In the genomic region with DNA sequence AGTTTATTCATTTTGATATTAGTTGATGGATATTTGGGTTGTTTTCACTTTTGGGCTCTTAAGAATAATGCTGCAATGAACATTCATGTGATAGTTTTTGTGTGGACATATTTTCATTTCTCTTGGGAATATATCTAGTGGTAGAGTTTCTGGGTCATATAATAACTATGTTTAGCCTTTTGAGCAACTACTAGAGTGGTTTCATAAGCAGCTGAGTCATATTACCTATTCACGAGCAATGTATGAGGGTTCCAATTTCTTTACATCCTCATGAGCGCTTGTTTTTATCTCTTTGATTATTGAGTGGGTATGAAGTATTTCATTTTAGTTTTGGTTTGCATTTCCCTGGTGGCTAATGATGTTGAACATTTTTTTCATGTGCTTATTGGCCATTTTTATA, we compare ENCODE assay signal across 25 cellular contexts.
A peak's percentile ranks its signal among the peaks of the same experiment; 100 is the strongest.
DNase-seq lines count a peak whose midpoint lies in the region; ATAC-seq, FAIRE-seq and TF ChIP-seq lines count a peak whose summit lies in the region.
"Had no signal": no experiment of that assay in that cellular context is flagged by ENCODE, and none has a peak within 500 bp of the region (broad histone marks: within the 10 kb centered on the region; RNA-seq: fewer than 3 reads in every experiment).

No MANE protein-coding gene starts in this region.

- no peak overlapping the region for H3K4me2 ChIP-seq in GM12878 (ENCODE audit: control insufficient read depth, insufficient read depth)
- H3K4me2 ChIP-seq: A549 had no signal

- BruUV-seq in GM12878 (replicated peaks; lab: Mats Ljungman, UMichigan): no TSS peak

- 21% methylated on average over 2 of the region's 2 CpGs for WGBS in GM12878 (ENCODE audit: insufficient coverage, insufficient replicate concordance, low lambda C conversion rate, missing lambda C conversion rate)

- no peaks in the 10 kb centered on the region for H3K4me1 Mint-ChIP-seq in activated CD4-positive, alpha-beta T cell treated with anti-CD3 and anti-CD28 coated beads, Interleukin-2, amount 10 ng/mL, durations not matched to agents 24 days and 14 days
- H3K4me1 Mint-ChIP-seq: B cell; CD8-positive, alpha-beta memory T cell had no signal

- TF ChIP-seq POLR2A in GM12878 (IDR thresholded peaks at IDR 0.05; ENCODE audit: low read depth, low read length) (no peak), GM18505 (IDR thresholded peaks at IDR 0.05; ENCODE audit: borderline replicate concordance, extremely low read depth, insufficient read depth, insufficient read length) (no peak)

- H3K27ac ChIP-seq in GM12878 (ENCODE audit: control insufficient read depth, insufficient read depth): no peak overlapping the region
- H3K27ac ChIP-seq: A549, heart right ventricle, prostate gland, upper lobe of left lung had no signal

- CTCF ChIA-PET in GM12878 (lab: Yijun Ruan, JAX): no interaction called here

- no peaks in the 10 kb centered on the region for H3K9me3 Mint-ChIP-seq in activated CD4-positive, alpha-beta T cell treated with anti-CD3 and anti-CD28 coated beads, Interleukin-2, amount 10 ng/mL, durations not matched to agents 24 days and 14 days

- intact Hi-C loops in GM12878 (cut with micrococcal nuclease; ENCODE audit: unreplicated experiment): no loop called here
- intact Hi-C loops in activated CD4-positive, alpha-beta T cell treated with anti-CD3 and anti-CD28 coated beads, Interleukin-2, amount 10 ng/mL, durations not matched to agents 24 days and 14 days (cut with micrococcal nuclease): no loop called here
- intact Hi-C loops in head of caudate nucleus (cut with DNase I): no loop called here

- H3K36me3 ChIP-seq in GM12878 (ENCODE audit: control insufficient read depth in 2 of 2, insufficient read depth in 2 of 2, low read length in 1 of 2): no peaks in the 10 kb centered on the region
- H3K36me3 ChIP-seq: heart right ventricle, prostate gland, upper lobe of left lung had no signal

- no peaks in the 10 kb centered on the region for H3K36me3 Mint-ChIP-seq in activated CD4-positive, alpha-beta T cell treated with anti-CD3 and anti-CD28 coated beads, Interleukin-2, amount 10 ng/mL, durations not matched to agents 24 days and 14 days (ENCODE audit: low read depth)
- H3K36me3 Mint-ChIP-seq: CD8-positive, alpha-beta memory T cell; naive B cell had no signal

- no peaks in the 10 kb centered on the region for H3K79me2 ChIP-seq in GM12878 (ENCODE audit: control insufficient read depth, insufficient read depth, low read length)

- no peak overlapping the region for H2AFZ ChIP-seq in GM12878 (ENCODE audit: control insufficient read depth, low read depth, low read length)

- SMC1A ChIA-PET in GM12878 (lab: Charles Lee; ENCODE audit: uncharacterized antibody, unreplicated experiment): no interaction called here

- H3K9ac ChIP-seq in GM12878 (ENCODE audit: control insufficient read depth, insufficient read depth, low read length): no peak overlapping the region

- no peaks in the 10 kb centered on the region for H3K27me3 Mint-ChIP-seq in activated CD4-positive, alpha-beta T cell treated with anti-CD3 and anti-CD28 coated beads, Interleukin-2, amount 10 ng/mL, durations not matched to agents 24 days and 14 days
- H3K27me3 Mint-ChIP-seq: B cell; CD8-positive, alpha-beta memory T cell; dendritic cell treated with granulocyte-macrophage colony-stimulating factor and Interleukin-4, amounts not matched to agents 40 ng/mL and 50 ng/mL, for 4 days; naive B cell had no signal

- no peak overlapping the region for H3K27ac Mint-ChIP-seq in activated CD4-positive, alpha-beta T cell treated with anti-CD3 and anti-CD28 coated beads, Interleukin-2, amount 10 ng/mL, durations not matched to agents 24 days and 14 days
- H3K27ac Mint-ChIP-seq: B cell; CD8-positive, alpha-beta memory T cell; dendritic cell treated with granulocyte-macrophage colony-stimulating factor and Interleukin-4, amounts not matched to agents 40 ng/mL and 50 ng/mL, for 4 days had no signal

- no peak for TF ChIP-seq RAD21 in GM12878 (IDR thresholded peaks at IDR 0.05; ENCODE audit: insufficient read depth, low read depth, low read length)

- in situ Hi-C loops in GM12878 (cut with MboI): no loop called here

- TF ChIP-seq CTCF in GM12878 (IDR thresholded peaks at IDR 0.05 in 2 of 3, conservative IDR thresholded peaks at IDR 0.05 in 1 of 3; ENCODE audit: control insufficient read depth in 2 of 3, extremely low read depth in 1 of 3, insufficient read depth in 1 of 3, low read depth in 3 of 3, low read length in 3 of 3) (no peak), fibroblast of pulmonary artery (IDR thresholded peaks at IDR 0.05; ENCODE audit: low read length, missing control alignments) (no peak)

- no peak overlapping the region for H3K4me3 Mint-ChIP-seq in activated CD4-positive, alpha-beta T cell treated with anti-CD3 and anti-CD28 coated beads, Interleukin-2, amount 10 ng/mL, durations not matched to agents 24 days and 14 days
- H3K4me3 Mint-ChIP-seq: B cell; CD8-positive, alpha-beta memory T cell; dendritic cell treated with granulocyte-macrophage colony-stimulating factor and Interleukin-4, amounts not matched to agents 40 ng/mL and 50 ng/mL, for 4 days; naive B cell had no signal

- POLR2A ChIA-PET in GM12878 (lab: Charles Lee): no interaction called here

- TF ChIP-seq EP300 in GM12878 (IDR thresholded peaks at IDR 0.05; ENCODE audit: borderline replicate concordance in 1 of 2, control insufficient read depth in 1 of 2, low read depth in 2 of 2, low read length in 2 of 2): no peak

- H3K9me3 ChIP-seq in GM12878 (replicated peaks; ENCODE audit: control insufficient read depth, insufficient read depth, low read length): no peaks in the 10 kb centered on the region
- H3K9me3 ChIP-seq: A549, heart right ventricle, prostate gland, upper lobe of left lung had no signal

- RAD21 ChIA-PET in GM12878 (lab: Charles Lee; ENCODE audit: unreplicated experiment): no interaction called here

- ATAC-seq in GM12878 (peak; percentile 77), GM18505 (IDR thresholded peaks at IDR 0.05; ENCODE audit: unreplicated experiment) (no peak)
- ATAC-seq: A549, heart right ventricle, left colon had no signal

- H3K4me1 ChIP-seq in GM12878 (ENCODE audit: control insufficient read depth, insufficient read depth, low read length): no peaks in the 10 kb centered on the region
- H3K4me1 ChIP-seq: A549, heart right ventricle, prostate gland, upper lobe of left lung had no signal

- DNase-seq in HT1080 (ENCODE audit: low read depth) (peak; percentile 11), GM12878 (ENCODE audit: low read depth, low spot score) (no peak), fibroblast of pulmonary artery (ENCODE audit: low read depth) (peak; percentile 20), head of caudate nucleus (no peak), Kasumi-1 (lab: John Stamatoyannopoulos, UW) (no peak)
- DNase-seq in activated CD4-positive, alpha-beta T cell treated with anti-CD3 and anti-CD28 coated beads, Interleukin-2, amount 10 ng/mL, durations not matched to agents 24 days and 14 days: no peak
- DNase-seq: activated CD4-positive, alpha-beta T cell treated with anti-CD3 and anti-CD28 coated beads for 1 hour; activated effector memory CD4-positive, alpha-beta T cell treated with anti-CD3 and anti-CD28 coated beads, Interleukin-2, amount 50 U/mL, for 16 hours; CD8-positive, alpha-beta memory T cell; heart right ventricle; left colon; mesenchymal stem cell; naive B cell; NCI-H1105; NCI-H2029; NCI-H524; RPMI8226; upper lobe of left lung had no signal

- H3K27me3 ChIP-seq in GM12878 (replicated peaks in 1 of 2; ENCODE audit: control insufficient read depth in 2 of 2, insufficient read depth in 2 of 2, low read length in 1 of 2): no peaks in the 10 kb centered on the region
- H3K27me3 ChIP-seq: heart right ventricle, upper lobe of left lung had no signal

- FAIRE-seq in A204.1 (lab: Jason Lieb, UNC): peak; percentile 16
- FAIRE-seq in GM12878 (lab: Jason Lieb, UNC): no peak
- FAIRE-seq: H1 had no signal

- H3K4me3 ChIP-seq in GM12878: no peak overlapping the region
- H3K4me3 ChIP-seq in fibroblast of pulmonary artery (replicated peaks; ENCODE audit: low read depth, low read length): no peak overlapping the region
- H3K4me3 ChIP-seq: A549, heart right ventricle, prostate gland, upper lobe of left lung had no signal

- H4K20me1 ChIP-seq in GM12878 (ENCODE audit: control insufficient read depth, insufficient read depth): no peaks in the 10 kb centered on the region

TF ChIP-seq in GM12878, 131 proteins besides CTCF, POLR2A, EP300 and RAD21:
- TF ChIP-seq MEF2B (IDR thresholded peaks at IDR 0.05; ENCODE audit: partially characterized antibody, poor library complexity, severe bottlenecking) (peak; percentile 30), SMAD1 (IDR thresholded peaks at IDR 0.05; ENCODE audit: low read depth, partially characterized antibody) (no peak), SREBF1 (IDR thresholded peaks at IDR 0.05; ENCODE audit: low read length) (no peak)
- TF ChIP-seq, protein P1, sequence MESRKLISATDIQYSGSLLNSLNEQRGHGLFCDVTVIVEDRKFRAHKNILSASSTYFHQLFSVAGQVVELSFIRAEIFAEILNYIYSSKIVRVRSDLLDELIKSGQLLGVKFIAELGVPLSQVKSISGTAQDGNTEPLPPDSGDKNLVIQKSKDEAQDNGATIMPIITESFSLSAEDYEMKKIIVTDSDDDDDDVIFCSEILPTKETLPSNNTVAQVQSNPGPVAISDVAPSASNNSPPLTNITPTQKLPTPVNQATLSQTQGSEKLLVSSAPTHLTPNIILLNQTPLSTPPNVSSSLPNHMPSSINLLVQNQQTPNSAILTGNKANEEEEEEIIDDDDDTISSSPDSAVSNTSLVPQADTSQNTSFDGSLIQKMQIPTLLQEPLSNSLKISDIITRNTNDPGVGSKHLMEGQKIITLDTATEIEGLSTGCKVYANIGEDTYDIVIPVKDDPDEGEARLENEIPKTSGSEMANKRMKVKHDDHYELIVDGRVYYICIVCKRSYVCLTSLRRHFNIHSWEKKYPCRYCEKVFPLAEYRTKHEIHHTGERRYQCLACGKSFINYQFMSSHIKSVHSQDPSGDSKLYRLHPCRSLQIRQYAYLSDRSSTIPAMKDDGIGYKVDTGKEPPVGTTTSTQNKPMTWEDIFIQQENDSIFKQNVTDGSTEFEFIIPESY (IDR thresholded peaks at IDR 0.05): no peak
TF ChIP-seq in GM12878: peak in this region for 1.

Comparison
In these comparisons a context has a peak if more than half of its experiments do, and no peak if none do; other contexts are left out.
1. DNase-seq: peak in HT1080 (single experiment) and fibroblast of pulmonary artery (single experiment); none in GM12878 (single experiment), activated CD4-positive, alpha-beta T cell treated with anti-CD3 and anti-CD28 coated beads, Interleukin-2, amount 10 ng/mL, durations not matched to agents 24 days and 14 days (single experiment), head of caudate nucleus (0 of 42) and Kasumi-1 (0 of 2).